Comparison of ENCODE assay signal across 17 cellular contexts in genomic region chr12:2353691-2354090, GRCh38.
A peak's percentile ranks its signal among the peaks of the same experiment; 100 is the strongest.
DNase-seq lines count a peak whose midpoint lies in the region; ATAC-seq and TF ChIP-seq lines count a peak whose summit lies in the region.
"Had no signal": no experiment of that assay in that cellular context is flagged by ENCODE, and none has a peak within 500 bp of the region (broad histone marks: within the 10 kb centered on the region; RNA-seq: fewer than 3 reads in every experiment).

No MANE protein-coding gene starts in this region.

- peaks cover 0 to 4% (median 0%) of the 10 kb centered on the region in 5 experiments for H3K9me3 Mint-ChIP-seq in brain

- no peaks in the 10 kb centered on the region for H3K36me3 ChIP-seq in H7 (replicated peaks; ENCODE audit: control insufficient read depth, insufficient read depth, low read length)
- H3K36me3 ChIP-seq in sigmoid colon = no peaks in the 10 kb centered on the region
- no peaks in the 10 kb centered on the region for H3K36me3 ChIP-seq in osteoblast (ENCODE audit: insufficient read depth, low read length)
- H3K36me3 ChIP-seq: BE2C had no signal

- POLR2A ChIA-PET in GM10248 (lab: Yijun Ruan, JAX) = no interaction called here

- TF ChIP-seq EP300 in sigmoid colon (IDR thresholded peaks at IDR 0.05) = no peak

- peaks cover 2% of the 10 kb centered on the region for H3K79me2 ChIP-seq in osteoblast (ENCODE audit: insufficient read depth, low read length)

- H3K9me3 ChIP-seq in sigmoid colon = no peaks in the 10 kb centered on the region
- no peaks in the 10 kb centered on the region for H3K9me3 ChIP-seq in osteoblast (ENCODE audit: low read depth, low read length)
- H3K9me3 ChIP-seq: BE2C had no signal

- H3K27ac ChIP-seq in sigmoid colon (peak overlapping the region in 3 of 4 donors; percentile 24 to 94 (median 81)), osteoblast (ENCODE audit: low read depth, low read length) (no peak overlapping the region)

- TF ChIP-seq CTCF in brain (conservative IDR thresholded peaks at IDR 0.05) (no peak), sigmoid colon (IDR thresholded peaks at IDR 0.05) (no peak), osteoblast (IDR thresholded peaks at IDR 0.05; ENCODE audit: extremely low read depth, low read depth, low read length) (no peak), GM10248 (IDR thresholded peaks at IDR 0.05; ENCODE audit: control extremely low read depth, extremely low read depth, low read depth, missing control alignments) (no peak)

- no peak for ATAC-seq in GM21576 (IDR thresholded peaks at IDR 0.05; ENCODE audit: unreplicated experiment)
- ATAC-seq: Panc1 had no signal

- intact Hi-C loops in sigmoid colon (cut with DNase I) = no loop called here

- no peak overlapping the region for H2AFZ ChIP-seq in osteoblast (ENCODE audit: low read length)

- TF ChIP-seq POLR2A in sigmoid colon (IDR thresholded peaks at IDR 0.05) = no peak

- peak overlapping the region in 4 of 5 experiments; percentile 10 to 83 (median 40) for H3K27ac Mint-ChIP-seq in brain

- DNase-seq in H7 (peak; percentile 30), islet precursor cell (peak; percentile 46), sigmoid colon (no peak), osteoblast (ENCODE audit: insufficient read length, low spot score, missing footprints) (no peak), GM10248 (ENCODE audit: extremely low spot score) (no peak), SKM-1 treated with dmso at 0.1 percent for 144 hours (lab: John Stamatoyannopoulos, UW; ENCODE audit: unreplicated experiment) (no peak)
- DNase-seq: BE2C, HCEC 1CT, Kasumi-1, NCI-H187 treated with DMSO at 0.1 percent for 48 hours, NCI-H2171, NCI-H446 treated with DMSO at 0.1 percent for 48 hours, NCI-H774, SIG-M5 had no signal

- H3K4me3 Mint-ChIP-seq in brain = no peak overlapping the region

- peaks cover 63% of the 10 kb centered on the region for H3K4me1 Mint-ChIP-seq in brain

- H4K20me1 ChIP-seq in osteoblast (ENCODE audit: insufficient read depth, low read length) = peaks cover 12% of the 10 kb centered on the region

- CTCF ChIA-PET in GM10248 (lab: Yijun Ruan, JAX) = interaction anchor here (1.1 kb wide), 1 partner anchor 34 kb away, joined by 3 read pairs; no protein-coding TSS in a partner anchor

- H3K27me3 Mint-ChIP-seq in brain = peaks cover under 1% of the 10 kb centered on the region

- H3K4me3 ChIP-seq in H7 (ENCODE audit: insufficient read depth, low read depth, low read length) (no peak overlapping the region), sigmoid colon (no peak overlapping the region), osteoblast (ENCODE audit: insufficient read depth, low read length) (no peak overlapping the region)

- 85 to 89% methylated on average over 6 of the region's 6 CpGs for WGBS in sigmoid colon, 2 donors

- H3K36me3 Mint-ChIP-seq in brain = no peaks in the 10 kb centered on the region

- no peak overlapping the region for H3K4me2 ChIP-seq in osteoblast (ENCODE audit: insufficient read depth, low read length)

- H3K27me3 ChIP-seq in H7 (ENCODE audit: control insufficient read depth, insufficient read depth, low read length) (no peaks in the 10 kb centered on the region), sigmoid colon (no peaks in the 10 kb centered on the region), osteoblast (ENCODE audit: insufficient read depth, low read length) (no peaks in the 10 kb centered on the region)
- H3K27me3 ChIP-seq: BE2C had no signal

- H3K4me1 ChIP-seq in sigmoid colon = peaks cover 0 to 80% (median 70%) of the 10 kb centered on the region in 4 donors
- H3K4me1 ChIP-seq in osteoblast (ENCODE audit: insufficient read depth, low read length) = peaks cover 12% of the 10 kb centered on the region
- H3K4me1 ChIP-seq: BE2C had no signal

Comparison
In these comparisons a context has a peak if more than half of its experiments do, and no peak if none do; other contexts are left out.
1. DNase-seq: peak in H7 (single experiment) and islet precursor cell (single experiment); none in sigmoid colon (single experiment), osteoblast (single experiment), GM10248 (single experiment) and SKM-1 treated with dmso at 0.1 percent for 144 hours (single experiment).